ENCODE assay signal across 8 cellular contexts in genomic region chr4:151408630-151409469, GRCh38. TPM values are rescaled to one million over a fixed set of nuclear protein-coding genes. Genes with fewer than 3 reads are reported as not detected.
DNase-seq lines count a peak whose midpoint lies in the region; ATAC-seq, FAIRE-seq and TF ChIP-seq lines count a peak whose summit lies in the region.

Gene FHIP1A (plus strand): TSS chr4:151409176. CDS start chr4:151566260, 157,084 bp downstream.

- H3K9me3 ChIP-seq in astrocyte (ENCODE audit: insufficient read depth, low read depth, low read length) (no peaks in the 10 kb centered on the region), hepatocyte (ENCODE audit: low read depth) (no peaks in the 10 kb centered on the region), gastrocnemius medialis (no peaks in the 10 kb centered on the region)

- H3K79me2 ChIP-seq in GM23338 (replicated peaks; ENCODE audit: insufficient read depth) (peaks cover 55% of the 10 kb centered on the region), astrocyte (ENCODE audit: insufficient read depth, low read length) (no peaks in the 10 kb centered on the region), hepatocyte (peaks cover 26% of the 10 kb centered on the region)

- intact Hi-C loops in gastrocnemius medialis (cut with DNase I; ENCODE audit: low total_unique reads), result loop anchor here (2.0 to 5.0 kb wide), 4 partner anchors 46 to 283 kb away; no protein-coding TSS in a partner anchor

- H3K4me3 ChIP-seq in GM23338 (peak within 1 kb of the TSS; percentile 87), astrocyte (ENCODE audit: insufficient read depth, low read depth, low read length) (peak within 1 kb of the TSS; percentile 64), hepatocyte (peak within 1 kb of the TSS; percentile 90), gastrocnemius medialis (peak within 1 kb of the TSS; percentile 73 to 83 (median 80))

- H3K27ac Mint-ChIP-seq in GM23338 (peak within 1 kb of the TSS; percentile 96), astrocyte (ENCODE audit: unreplicated experiment) (peak within 1 kb of the TSS; percentile 72)

- H3K27ac ChIP-seq in GM23338 (ENCODE audit: low read depth) (peak within 1 kb of the TSS; percentile 95), astrocyte (ENCODE audit: low read depth, low read length) (no peak within 1 kb of the TSS), hepatocyte (peak within 1 kb of the TSS; percentile 94), gastrocnemius medialis (peak within 1 kb of the TSS; percentile 94 to 99 (median 98))

- WGBS in hepatocyte (ENCODE audit: low lambda C conversion rate, missing lambda C conversion rate), result 6% methylated on average over 59 of the region's 84 CpGs

- H3K27me3 ChIP-seq in GM23338 (ENCODE audit: insufficient read depth), result no peaks in the 10 kb centered on the region
- H3K27me3 ChIP-seq in astrocyte (ENCODE audit: insufficient read depth, low read length), result peaks cover 13% of the 10 kb centered on the region
- no peaks in the 10 kb centered on the region for H3K27me3 ChIP-seq in hepatocyte
- no peaks in the 10 kb centered on the region for H3K27me3 ChIP-seq in gastrocnemius medialis

- TF ChIP-seq CTCF in GM23338 (conservative IDR thresholded peaks at IDR 0.05; ENCODE audit: low read depth in 2 of 2) (no peak), astrocyte (IDR thresholded peaks at IDR 0.05; ENCODE audit: insufficient read depth, low read depth, low read length) (no peak), hepatocyte (IDR thresholded peaks at IDR 0.05; ENCODE audit: poor library complexity) (peak; percentile 30), gastrocnemius medialis (IDR thresholded peaks at IDR 0.05 in 4 of 5, conservative IDR thresholded peaks at IDR 0.05 in 1 of 5) (peak in 3 of 5 experiments; percentile 6 to 32 (median 31))

- H3K9me2 ChIP-seq in GM23338 (ENCODE audit: insufficient read depth) (no peaks in the 10 kb centered on the region), hepatocyte (replicated peaks; ENCODE audit: insufficient read depth) (no peaks in the 10 kb centered on the region)

- ATAC-seq in GM23338 (peak; percentile 78), gastrocnemius medialis (peak; percentile 71 to 82)

- H3K36me3 ChIP-seq in GM23338 (ENCODE audit: insufficient read depth) (no peaks in the 10 kb centered on the region), astrocyte (ENCODE audit: insufficient read depth, low read length) (no peaks in the 10 kb centered on the region), hepatocyte (replicated peaks; ENCODE audit: insufficient read depth, low read depth) (no peaks in the 10 kb centered on the region), gastrocnemius medialis (no peaks in the 10 kb centered on the region)

- H3K4me3 Mint-ChIP-seq in GM23338, result peak within 1 kb of the TSS; percentile 94
- peak within 1 kb of the TSS; percentile 95 for H3K4me3 Mint-ChIP-seq in astrocyte (ENCODE audit: unreplicated experiment)

- H3K9ac ChIP-seq in astrocyte (ENCODE audit: low read length), result peak within 1 kb of the TSS; percentile 77

- H3K4me1 ChIP-seq in GM23338 (ENCODE audit: insufficient read depth), result peaks cover 29% of the 10 kb centered on the region
- peaks cover 4% of the 10 kb centered on the region for H3K4me1 ChIP-seq in astrocyte (ENCODE audit: insufficient read depth, low read length)
- peaks cover 11% of the 10 kb centered on the region for H3K4me1 ChIP-seq in hepatocyte (ENCODE audit: insufficient read depth)
- H3K4me1 ChIP-seq in gastrocnemius medialis, result peaks cover 26 to 45% of the 10 kb centered on the region in 2 donors

- H4K20me1 ChIP-seq in GM23338 (replicated peaks; ENCODE audit: insufficient read depth) (peaks cover 14% of the 10 kb centered on the region; the same call in 1 of the 2 replicates), astrocyte (ENCODE audit: insufficient read depth, low read length) (no peaks in the 10 kb centered on the region), hepatocyte (ENCODE audit: insufficient read depth, poor library complexity, severe bottlenecking) (no peaks in the 10 kb centered on the region)

- DNase-seq in GM03348 (ENCODE audit: low spot score) (peak; percentile 62), GM23338 (ENCODE audit: low spot score) (peak; percentile 99), LHCN-M2 (ENCODE audit: low read depth) (peak; percentile 59), T-helper 1 cell (peak; percentile 52 to 87 (median 78)), astrocyte (ENCODE audit: low read depth) (peak; percentile 72), hepatocyte (ENCODE audit: low spot score) (peak; percentile 97), gastrocnemius medialis (peak; percentile 88 to 95), NAMALWA (ENCODE audit: low spot score) (no peak)

- H3K4me2 ChIP-seq in GM23338, result peak within 1 kb of the TSS; percentile 97
- peak within 1 kb of the TSS; percentile 95 for H3K4me2 ChIP-seq in astrocyte (ENCODE audit: low read length)
- H3K4me2 ChIP-seq in hepatocyte, result peak within 1 kb of the TSS; percentile 78

- peak; percentile 68 to 80 for TF ChIP-seq POLR2A in gastrocnemius medialis (IDR thresholded peaks at IDR 0.05)

- peaks cover 6% of the 10 kb centered on the region for H3K36me3 Mint-ChIP-seq in GM23338 (ENCODE audit: low read depth)
- peaks cover 2% of the 10 kb centered on the region for H3K36me3 Mint-ChIP-seq in astrocyte (ENCODE audit: low read depth, unreplicated experiment)

- H2AFZ ChIP-seq in GM23338, result peak within 1 kb of the TSS; percentile 90
- peak within 1 kb of the TSS; percentile 92 for H2AFZ ChIP-seq in astrocyte (ENCODE audit: low read depth, low read length)
- H2AFZ ChIP-seq in hepatocyte, result peak within 1 kb of the TSS; percentile 70

- H3K27me3 Mint-ChIP-seq in GM23338 (ENCODE audit: insufficient read depth, low read depth, poor library complexity) (peaks cover 11% of the 10 kb centered on the region), astrocyte (ENCODE audit: low read depth, unreplicated experiment) (peaks cover 10% of the 10 kb centered on the region)

- H3K9me3 Mint-ChIP-seq in GM23338, result no peaks in the 10 kb centered on the region; the same call in 1 of the 3 replicates
- no peaks in the 10 kb centered on the region for H3K9me3 Mint-ChIP-seq in astrocyte (ENCODE audit: unreplicated experiment)

- H3K4me1 Mint-ChIP-seq in GM23338 (peaks cover 30% of the 10 kb centered on the region), astrocyte (ENCODE audit: low read depth, unreplicated experiment) (peaks cover 6% of the 10 kb centered on the region)

- H3F3A ChIP-seq in GM23338 (replicated peaks; ENCODE audit: low read depth), result peaks cover 19% of the 10 kb centered on the region

- FAIRE-seq in astrocyte (lab: Jason Lieb, UNC), result no peak

- in situ Hi-C loops in gastrocnemius medialis (cut with MboI; ENCODE audit: low sequenced_read_pairs in 4 of 4), result loop anchor here in 1 of 4 donors (25.0 kb wide), 1 partner anchor 253 kb away; no protein-coding TSS in a partner anchor

TF ChIP-seq in GM23338, 12 proteins besides CTCF, POLR2A, EP300 and RAD21:
- TF ChIP-seq POLR2AphosphoS5 (IDR thresholded peaks at IDR 0.05; ENCODE audit: low read depth) (peak; percentile 91), EZH2phosphoT487 (IDR thresholded peaks at IDR 0.05; ENCODE audit: unreplicated experiment) (no peak), EZH2 (IDR thresholded peaks at IDR 0.05; ENCODE audit: low read depth, unreplicated experiment) (no peak)

RNA-seq across cellular contexts. Expression of gene FHIP1A, which starts in this region (rescaled TPM):
- total RNA-seq in GM23338 (2014; rRNA removed; shearing (Covaris generic)), result 95.8 and 108 TPM in 2 replicates
- polyA plus RNA-seq in GM23338 (2016; fragmentation: Nextera tagmentation; extraction: Ambion mirVana) (9.4 and 11.3 TPM in 2 replicates), hepatocyte (1.8 and 2.0 TPM in 2 replicates)
- total RNA-seq in LHCN-M2 (2014; rRNA removed) (0.90 and 1.3 TPM in 2 replicates), astrocyte (2.4 and 4.1 TPM in 2 replicates), hepatocyte (7.1 and 21.7 TPM in 2 replicates), gastrocnemius medialis (100 to 1,000 TPM in 2 of 4 donors, 10 to 100 TPM in 2; 34.7 to 143 (median 78.3) TPM)
- 1.8 TPM for polyA plus RNA-seq in LHCN-M2 (2012)

Comparison
In these comparisons a context has a peak if more than half of its experiments do, and no peak if none do; other contexts are left out.
1. CTCF ChIP-seq: peak in hepatocyte (single experiment) and gastrocnemius medialis (3 of 5); none in GM23338 (0 of 2) and astrocyte (single experiment).
2. Peak in every context shown above with its lines, with median percentiles within 50 percentile points of each other: H2AFZ ChIP-seq, H3K4me2 ChIP-seq and H3K4me3 ChIP-seq.